Comparison of ENCODE assay signal across 27 cellular contexts in the genomic region with DNA sequence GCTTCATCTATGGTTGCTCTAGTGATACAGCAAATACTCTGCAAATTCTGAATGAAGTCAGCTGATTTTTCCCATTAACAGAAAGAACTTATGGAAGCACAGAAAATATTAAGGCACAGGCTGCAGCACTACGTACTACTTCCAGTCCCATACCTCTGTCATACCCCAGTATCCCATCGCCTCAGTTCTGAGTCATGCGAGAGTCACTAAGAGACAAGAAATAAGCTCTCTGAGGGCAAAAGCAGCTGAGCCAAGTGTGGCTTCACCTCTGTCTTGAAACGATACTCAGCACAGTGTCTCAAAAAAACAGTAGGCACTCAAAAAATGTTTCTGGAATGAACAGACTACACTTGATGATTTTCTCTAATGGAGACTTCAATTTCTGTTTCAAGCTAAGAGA.
"Had no signal": no experiment of that assay in that cellular context is flagged by ENCODE, and none has a peak within 500 bp of the region (broad histone marks: within the 10 kb centered on the region; RNA-seq: fewer than 3 reads in every experiment).

No MANE protein-coding gene starts in this region.

- H3K27ac Mint-ChIP-seq: mesothelial cell of epicardium; naive B cell; nephron; stimulated activated effector memory CD8-positive, alpha-beta T cell treated with anti-CD3 and anti-CD28 coated beads, Interleukin-12 subunit alpha, Interleukin-12 subunit beta, amount 100 ng/mL, for 72 hours had no signal

- DNase-seq: dermis blood vessel endothelial cell; effector memory CD4-positive, alpha-beta T cell; esophagus squamous epithelium; gastrocnemius medialis; heart left ventricle; hippocampal formation; left cardiac atrium; left lung; mesenchymal stem cell; mucosa of descending colon; naive B cell; nucleus accumbens; posterior cingulate gyrus; psoas muscle; right cardiac atrium; sigmoid colon; stimulated activated CD4-positive, alpha-beta T cell treated with anti-CD3 and anti-CD28 coated beads, Interleukin-2, amount 100 ng/mL, for 24 hours; stimulated activated CD4-positive, alpha-beta T cell treated with anti-CD3 and anti-CD28 coated beads, Interleukin-4, amount 100 ng/mL, for 24 hours; stimulated activated naive CD8-positive, alpha-beta T cell treated with anti-CD3 and anti-CD28 coated beads, Interleukin-15, Interleukin-2, amounts not matched to agents 100 U/mL and 50 U/mL, for 24 hours; substantia nigra; testis; tibial artery had no signal

- H3K4me3 Mint-ChIP-seq: mesothelial cell of epicardium; nephron; stimulated activated effector memory CD8-positive, alpha-beta T cell treated with anti-CD3 and anti-CD28 coated beads, Interleukin-12 subunit alpha, Interleukin-12 subunit beta, amount 100 ng/mL, for 72 hours; type B pancreatic cell had no signal

- H3K36me3 ChIP-seq: gastrocnemius medialis, left lung, sigmoid colon, tibial artery had no signal

- H3K4me3 ChIP-seq: coronary artery, esophagus squamous epithelium, gastrocnemius medialis, heart left ventricle, left lung, mucosa of descending colon, psoas muscle, sigmoid colon, testis, tibial artery had no signal

- H3K27ac ChIP-seq: coronary artery, esophagus squamous epithelium, gastrocnemius medialis, heart left ventricle, left lung, psoas muscle, sigmoid colon, testis, tibial artery had no signal

- H3K27me3 ChIP-seq: esophagus squamous epithelium, gastrocnemius medialis, heart left ventricle, left lung, sigmoid colon, testis, tibial artery had no signal

- H3K27me3 Mint-ChIP-seq: naive B cell, type B pancreatic cell had no signal

- H3K9me3 Mint-ChIP-seq: mesothelial cell of epicardium; nephron; stimulated activated effector memory CD8-positive, alpha-beta T cell treated with anti-CD3 and anti-CD28 coated beads, Interleukin-12 subunit alpha, Interleukin-12 subunit beta, amount 100 ng/mL, for 72 hours; type B pancreatic cell had no signal

- H3K4me1 ChIP-seq: gastrocnemius medialis, psoas muscle, sigmoid colon, testis, tibial artery had no signal

- H3K4me1 Mint-ChIP-seq: mesothelial cell of epicardium, nephron had no signal

- H3K9me3 ChIP-seq: esophagus squamous epithelium, gastrocnemius medialis, heart left ventricle, left lung, mucosa of descending colon, psoas muscle, sigmoid colon, testis, tibial artery had no signal

- ATAC-seq: gastrocnemius medialis; heart left ventricle; left cardiac atrium; left lung; mucosa of descending colon; psoas muscle; right cardiac atrium; stimulated activated effector memory CD8-positive, alpha-beta T cell treated with anti-CD3 and anti-CD28 coated beads, Interleukin-12 subunit alpha, Interleukin-12 subunit beta, amount 100 ng/mL, for 72 hours; stimulated activated naive CD8-positive, alpha-beta T cell treated with anti-CD3 and anti-CD28 coated beads, Interleukin-15, Interleukin-2, amounts not matched to agents 100 U/mL and 50 U/mL, for 24 hours had no signal
